Comparison of ENCODE assay signal across 9 cellular contexts in genomic region chr5:132102101-132102701, GRCh38. TPM values are rescaled to one million over a fixed set of nuclear protein-coding genes. Genes with fewer than 3 reads are reported as not detected.
DNase-seq lines count a peak whose midpoint lies in the region; ATAC-seq and TF ChIP-seq lines count a peak whose summit lies in the region.
"Had no signal": no experiment of that assay in that cellular context is flagged by ENCODE, and none has a peak within 500 bp of the region (broad histone marks: within the 10 kb centered on the region; RNA-seq: fewer than 3 reads in every experiment).

No MANE protein-coding gene starts in this region.

- CTCF ChIA-PET in Calu3 (lab: Charles Lee): interaction anchor here (0.7 to 1.0 kb wide), 2 partner anchors 16 to 33 kb away, joined by 3 to 4 read pairs; no protein-coding TSS in a partner anchor
- CTCF ChIA-PET in RWPE1 (lab: Yijun Ruan, JAX): interaction anchor here (0.5 to 0.6 kb wide), 2 partner anchors 8 to 46 kb away, joined by 3 read pairs; no protein-coding TSS in a partner anchor

- H3K27me3 Mint-ChIP-seq in Calu3 (ENCODE audit: unreplicated experiment) (no peaks in the 10 kb centered on the region), natural killer cell (ENCODE audit: low read depth in 2 of 2) (no peaks in the 10 kb centered on the region)

- no peak for DNase-seq in Calu3
- DNase-seq in RWPE1 (ENCODE audit: low spot score): no peak
- DNase-seq in activated T-helper 9 cell treated with anti-CD3 and anti-CD28 coated beads, Interleukin-2, amount 50 U/mL, for 16 hours (ENCODE audit: low read depth): peak; percentile 40
- peak; percentile 53 for DNase-seq in natural killer cell
- DNase-seq in SKM-1 treated with dmso at 0.1 percent for 144 hours (lab: John Stamatoyannopoulos, UW; ENCODE audit: unreplicated experiment): no peak
- no peak for DNase-seq in NCI-H748 (lab: John Stamatoyannopoulos, UW; ENCODE audit: unreplicated experiment)
- DNase-seq in NCI-H524 (lab: John Stamatoyannopoulos, UW): no peak
- DNase-seq: NCI-H748 treated with DMSO at 0.1 percent for 48 hours had no signal

- TF ChIP-seq CTCF in Calu3 (IDR thresholded peaks at IDR 0.05; ENCODE audit: unreplicated experiment) (no peak), RWPE1 (conservative IDR thresholded peaks at IDR 0.05; ENCODE audit: low read depth) (no peak), natural killer cell (IDR thresholded peaks at IDR 0.05) (no peak)

- no TSS peak for BruUV-seq in Calu3 (replicated peaks; lab: Mats Ljungman, UMichigan)

- ATAC-seq in natural killer cell: peak; percentile 31 to 53 (median 37)
- ATAC-seq in HG03045 (IDR thresholded peaks at IDR 0.05; ENCODE audit: unreplicated experiment): no peak

- intact Hi-C loops in Calu3 (cut with micrococcal nuclease; ENCODE audit: unreplicated experiment): no loop called here
- intact Hi-C loops in natural killer cell (cut with micrococcal nuclease): loop anchor here (2.0 to 10.0 kb wide), 3 partner anchors 33 to 817 kb away; partner anchors contain the start of gene IL3

- H3K9me3 Mint-ChIP-seq in Calu3 (ENCODE audit: low read depth, unreplicated experiment) (no peaks in the 10 kb centered on the region), natural killer cell (no peaks in the 10 kb centered on the region)

- H3K4me3 Mint-ChIP-seq in Calu3 (ENCODE audit: low read depth, unreplicated experiment) (no peak overlapping the region), natural killer cell (peak overlapping the region; percentile 71)

- H3K27ac ChIP-seq in RWPE1: peak overlapping the region; percentile 85

- peaks cover 56% of the 10 kb centered on the region for H3K4me1 Mint-ChIP-seq in Calu3 (ENCODE audit: low read depth, unreplicated experiment)
- H3K4me1 Mint-ChIP-seq in natural killer cell: peaks cover 74 to 75% of the 10 kb centered on the region in 2 donors

- POLR2A ChIA-PET in RWPE1 (lab: Yijun Ruan, JAX; ENCODE audit: low non-redundant PET): no interaction called here

- H3K36me3 Mint-ChIP-seq in Calu3 (ENCODE audit: insufficient read depth, unreplicated experiment): peaks cover 4% of the 10 kb centered on the region
- H3K36me3 Mint-ChIP-seq in natural killer cell: no peaks in the 10 kb centered on the region

- peak overlapping the region; percentile 86 for H3K27ac Mint-ChIP-seq in Calu3 (ENCODE audit: unreplicated experiment)
- H3K27ac Mint-ChIP-seq in natural killer cell: peak overlapping the region; percentile 92 to 94

RNA-seq across cellular contexts. Expression of gene CSF2, which starts 28.6 kb away (rescaled TPM):
- total RNA-seq in Calu3 (2022) (0.80 TPM in 1 of 2 replicates, not detected in the other), natural killer cell (1 to 10 TPM in 1 of 3 donors, under 1 TPM in 2; 0.65 to 1.2 (median 0.82) TPM)

RNA-seq across cellular contexts. Expression of gene IL3, which starts 41.7 kb away (rescaled TPM):
- not detected in 2 replicates for total RNA-seq in Calu3 (2022)
- total RNA-seq in natural killer cell: not detected

Comparison
In these comparisons a context has a peak if more than half of its experiments do, and no peak if none do; other contexts are left out.
1. DNase-seq: peak in activated T-helper 9 cell treated with anti-CD3 and anti-CD28 coated beads, Interleukin-2, amount 50 U/mL, for 16 hours (single experiment) and natural killer cell (single experiment); none in Calu3 (single experiment), RWPE1 (single experiment), SKM-1 treated with dmso at 0.1 percent for 144 hours (single experiment), NCI-H748 (single experiment) and NCI-H524 (0 of 2).